ENCODE assay signal across 9 cellular contexts in the genomic region with DNA sequence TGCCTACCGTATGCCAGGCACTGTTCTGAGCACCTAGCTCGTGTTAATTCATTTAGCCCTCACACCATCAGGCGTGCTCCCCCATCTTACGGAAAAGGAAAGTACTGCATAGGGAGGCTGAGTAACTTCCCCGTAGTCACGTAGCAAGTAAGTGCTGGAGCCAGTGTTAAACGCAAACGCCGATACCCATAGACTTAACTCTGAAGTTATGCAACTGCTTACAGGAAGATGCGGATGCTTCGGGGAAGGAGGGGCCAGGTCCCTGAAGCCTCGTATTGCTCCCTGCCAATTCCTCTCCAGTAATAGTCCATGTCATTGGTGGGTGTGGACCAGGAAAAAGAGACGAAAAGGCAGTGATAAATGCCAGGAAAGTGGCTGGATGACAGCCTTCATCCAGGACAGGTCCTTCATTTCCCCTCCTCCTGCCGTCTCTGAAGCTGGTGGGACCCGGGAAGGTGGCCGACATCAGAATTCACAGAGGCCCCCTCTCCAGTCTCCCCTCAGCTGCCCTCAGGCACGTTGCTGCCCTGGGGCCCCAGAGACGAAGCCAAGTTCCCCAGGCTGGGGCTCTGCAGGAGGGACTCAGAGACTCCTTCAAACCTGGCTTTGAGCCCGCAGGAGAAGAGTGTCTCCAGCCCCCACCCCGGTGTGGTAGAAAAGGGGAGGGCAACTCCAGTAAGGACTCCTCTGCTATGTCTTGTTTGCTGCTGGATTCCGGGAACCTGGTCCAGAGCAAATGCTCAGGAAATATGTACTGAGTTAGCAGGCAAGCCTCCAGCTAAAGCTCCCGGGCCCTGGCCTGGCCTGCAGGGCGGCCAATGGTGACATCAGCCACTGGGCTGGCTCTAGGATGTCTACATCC. TPM values are rescaled to one million over a fixed set of nuclear protein-coding genes. Genes with fewer than 3 reads are reported as not detected.
DNase-seq lines count a peak whose midpoint lies in the region; ATAC-seq and TF ChIP-seq lines count a peak whose summit lies in the region.
"Had no signal": no experiment of that assay in that cellular context is flagged by ENCODE, and none has a peak within 500 bp of the region (broad histone marks: within the 10 kb centered on the region; RNA-seq: fewer than 3 reads in every experiment).

No MANE protein-coding gene starts in this region.

- no peak overlapping the region for H2AFZ ChIP-seq in OCI-LY3 (ENCODE audit: low read depth, low read length)

- H3K4me3 ChIP-seq in OCI-LY3 (ENCODE audit: low read length) (no peak overlapping the region), mucosa of descending colon (no peak overlapping the region)
- H3K4me3 ChIP-seq: SJSA1 had no signal

- DNase-seq in GM13976 (ENCODE audit: low spot score) (peak; percentile 63), dedifferentiated amniotic fluid mesenchymal stem cell (ENCODE audit: extremely low spot score) (peak; percentile 38), mucosa of descending colon (peak; percentile 69 to 84 (median 79)), NCI-H2081 (lab: John Stamatoyannopoulos, UW) (no peak), SHP77 treated with DMSO at 0.1 percent for 48 hours (lab: John Stamatoyannopoulos, UW) (no peak)

- intact Hi-C loops in mucosa of descending colon (cut with DNase I, micrococcal nuclease), result no loop called here

- no peak for TF ChIP-seq CTCF in GM13976 (IDR thresholded peaks at IDR 0.05; ENCODE audit: borderline replicate concordance, control extremely low read depth, extremely low read depth, insufficient read depth, missing control alignments)
- TF ChIP-seq CTCF in OCI-LY3 (IDR thresholded peaks at IDR 0.05; ENCODE audit: low read depth, low read length), result no peak
- TF ChIP-seq CTCF in mucosa of descending colon (IDR thresholded peaks at IDR 0.05), result no peak

- no peak overlapping the region for H3K27ac ChIP-seq in OCI-LY3 (ENCODE audit: low read length)
- H3K27ac ChIP-seq: SJSA1 had no signal

- H3K27me3 ChIP-seq in OCI-LY3 (ENCODE audit: low read depth, low read length), result no peaks in the 10 kb centered on the region
- H3K27me3 ChIP-seq: SJSA1 had no signal

- H3K9ac ChIP-seq in OCI-LY3 (ENCODE audit: low read length), result no peak overlapping the region

- H4K20me1 ChIP-seq in OCI-LY3 (ENCODE audit: insufficient read depth, low read length), result no peaks in the 10 kb centered on the region

- H3K4me2 ChIP-seq in OCI-LY3 (ENCODE audit: low read length), result peak overlapping the region; percentile 16

- H3K79me2 ChIP-seq in OCI-LY3 (ENCODE audit: low read length), result no peaks in the 10 kb centered on the region

- H3K4me1 ChIP-seq in OCI-LY3 (ENCODE audit: low read length), result no peaks in the 10 kb centered on the region; the same call in 1 of the 2 replicates
- H3K4me1 ChIP-seq in mucosa of descending colon (ENCODE audit: low read depth), result peaks cover 14% of the 10 kb centered on the region

- peak; percentile 91 for ATAC-seq in mucosa of descending colon
- ATAC-seq in GM19351 (IDR thresholded peaks at IDR 0.05; ENCODE audit: unreplicated experiment), result no peak
- no peak for ATAC-seq in GM18519 (IDR thresholded peaks at IDR 0.05; ENCODE audit: low FRiP score, unreplicated experiment)

- H3K36me3 ChIP-seq in OCI-LY3 (replicated peaks; ENCODE audit: low read depth, low read length) (no peaks in the 10 kb centered on the region), mucosa of descending colon (ENCODE audit: low read depth) (no peaks in the 10 kb centered on the region)
- H3K36me3 ChIP-seq: SJSA1 had no signal

- no peaks in the 10 kb centered on the region for H3K9me3 ChIP-seq in OCI-LY3 (ENCODE audit: insufficient read depth, low read length)
- H3K9me3 ChIP-seq in mucosa of descending colon, result no peaks in the 10 kb centered on the region
- H3K9me3 ChIP-seq: SJSA1 had no signal

- in situ Hi-C loops in GM13976 (cut with MboI; ENCODE audit: low sequenced_read_pairs, unreplicated experiment), result no loop called here

RNA-seq across cellular contexts. Expression of gene RAB44, which starts 37.7 kb away (rescaled TPM):
- total RNA-seq in mucosa of descending colon, result under 1 TPM; 0.32 to 0.53 (median 0.32) TPM
- total RNA-seq: SJSA1 had no signal

RNA-seq across cellular contexts. Expression of gene CDKN1A, which starts 56.8 kb away (rescaled TPM):
- total RNA-seq in mucosa of descending colon, result 100 to 1,000 TPM; 181 to 381 (median 255) TPM

Comparison
In these comparisons a context has a peak if more than half of its experiments do, and no peak if none do; other contexts are left out.
1. DNase-seq: peak in GM13976 (single experiment), dedifferentiated amniotic fluid mesenchymal stem cell (single experiment) and mucosa of descending colon (3 of 3); none in NCI-H2081 (0 of 2) and SHP77 treated with DMSO at 0.1 percent for 48 hours (single experiment).